Comparison of ENCODE assay signal across 1 cellular context in genomic region chr1:77978969-77979838, GRCh38.
A peak's percentile ranks its signal among the peaks of the same experiment; 100 is the strongest.
TF ChIP-seq lines count a peak whose summit lies in the region.

FUBP1 (minus strand) TSS chr1:77979072; CDS start chr1:77979004, 68 bp downstream.

TF ChIP-seq in WTC11, 78 proteins besides CTCF, POLR2A, EP300 and RAD21 (continued from another document and continues in another):
- TF ChIP-seq USF2 (CRISPR knock-in tag; IDR thresholded peaks at IDR 0.05) (no peak), ZSCAN18 (CRISPR knock-in tag; IDR thresholded peaks at IDR 0.05) (no peak), PRDM15 (CRISPR knock-in tag; IDR thresholded peaks at IDR 0.05) (no peak), ZNF532 (CRISPR knock-in tag; IDR thresholded peaks at IDR 0.05; ENCODE audit: borderline replicate concordance) (0 out of 2 replicates have a peak, but pooled peaks have one; percentile 80), NFE2L1 (CRISPR knock-in tag; IDR thresholded peaks at IDR 0.05) (peak; percentile 44; the same call in 1 of the 2 replicates), FOXJ3 (CRISPR knock-in tag; IDR thresholded peaks at IDR 0.05; ENCODE audit: borderline replicate concordance) (no peak), GABPB1 (CRISPR knock-in tag; IDR thresholded peaks at IDR 0.05) (no peak; the same call in 1 of the 2 replicates), JUN (CRISPR knock-in tag; IDR thresholded peaks at IDR 0.05) (no peak), ZBTB21 (CRISPR knock-in tag; IDR thresholded peaks at IDR 0.05; ENCODE audit: borderline replicate concordance) (no peak; the same call in 1 of the 2 replicates), AR (CRISPR knock-in tag; IDR thresholded peaks at IDR 0.05) (peak; percentile 80; the same call in 1 of the 2 replicates), ZBTB43 (CRISPR knock-in tag; IDR thresholded peaks at IDR 0.05) (no peak), ZNF263 (CRISPR knock-in tag; IDR thresholded peaks at IDR 0.05; ENCODE audit: low read depth) (no peak), ETV6 (CRISPR knock-in tag; IDR thresholded peaks at IDR 0.05) (no peak), STAT6 (CRISPR knock-in tag; conservative IDR thresholded peaks at IDR 0.05; ENCODE audit: low read depth) (no peak), OVOL2 (CRISPR knock-in tag; IDR thresholded peaks at IDR 0.05; ENCODE audit: borderline replicate concordance) (no peak), ZNF512 (CRISPR knock-in tag; IDR thresholded peaks at IDR 0.05; ENCODE audit: borderline replicate concordance) (no peak), ELF4 (CRISPR knock-in tag; IDR thresholded peaks at IDR 0.05; ENCODE audit: low read depth) (no peak), USF1 (CRISPR knock-in tag; IDR thresholded peaks at IDR 0.05) (peak; percentile 41; the same call in 1 of the 2 replicates), RORB (CRISPR knock-in tag; IDR thresholded peaks at IDR 0.05) (no peak), CREM (CRISPR knock-in tag; IDR thresholded peaks at IDR 0.05) (no peak), FOXP4 (CRISPR knock-in tag; IDR thresholded peaks at IDR 0.05) (0 out of 2 replicates have a peak, but pooled peaks have one; percentile 35), MXD4 (CRISPR knock-in tag; IDR thresholded peaks at IDR 0.05; ENCODE audit: borderline replicate concordance) (no peak), SMAD4 (CRISPR knock-in tag; IDR thresholded peaks at IDR 0.05) (0 out of 2 replicates have a peak, but pooled peaks have one; percentile 26), RELA (CRISPR knock-in tag; IDR thresholded peaks at IDR 0.05; ENCODE audit: borderline replicate concordance) (no peak), CDX4 (CRISPR knock-in tag; IDR thresholded peaks at IDR 0.05; ENCODE audit: borderline replicate concordance) (no peak), E2F5 (CRISPR knock-in tag; IDR thresholded peaks at IDR 0.05) (no peak), ZNF317 (CRISPR knock-in tag; IDR thresholded peaks at IDR 0.05; ENCODE audit: borderline replicate concordance, low read depth) (no peak), GRHL2 (CRISPR knock-in tag; IDR thresholded peaks at IDR 0.05; ENCODE audit: insufficient replicate concordance, severe bottlenecking) (no peak)
